ENCODE assay signal across 14 cellular contexts in the genomic region with DNA sequence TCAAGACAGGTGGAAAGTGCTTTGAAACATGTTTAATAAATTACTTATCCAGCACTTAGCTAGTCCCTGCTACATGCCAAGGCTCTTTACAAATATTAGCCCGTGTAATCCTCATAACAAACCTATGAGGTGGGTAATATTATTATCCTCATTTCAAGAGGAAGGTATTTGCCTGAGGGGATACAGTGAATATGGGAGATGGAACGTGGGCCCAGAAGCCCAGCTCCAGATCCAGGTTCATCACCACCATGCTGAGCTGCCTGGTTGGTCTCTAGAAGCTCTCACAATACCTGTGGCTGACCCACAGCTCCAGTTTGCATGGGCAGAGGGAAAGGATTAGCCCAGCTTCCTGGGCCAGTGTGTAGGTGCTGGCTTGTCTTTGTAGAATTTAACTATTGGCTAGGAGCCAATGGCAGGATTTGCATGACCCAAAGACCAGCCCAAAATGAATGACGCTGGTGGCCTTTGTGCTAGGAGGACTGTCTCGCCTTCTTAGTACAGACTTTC.
"Had no signal": no experiment of that assay in that cellular context is flagged by ENCODE, and none has a peak within 500 bp of the region (broad histone marks: within the 10 kb centered on the region; RNA-seq: fewer than 3 reads in every experiment).

No MANE protein-coding gene starts in this region.

- H3K27ac ChIP-seq: cardiac muscle cell, heart left ventricle, testis, uterus had no signal

- DNase-seq: activated CD4-positive, alpha-beta memory T cell treated with anti-CD3 and anti-CD28 coated beads for 36 hours; activated CD4-positive, CD25-positive, alpha-beta regulatory T cell treated with anti-CD3 and anti-CD28 coated beads, Interleukin-2, amount 50 U/mL, for 72 hours; activated T-cell treated with anti-CD3 and anti-CD28 coated beads, Interleukin-2, amount 50 U/mL, for 48 hours; aorta; heart left ventricle; left ventricle myocardium superior; mesendoderm; nephron progenitor cell; stimulated activated CD4-positive, alpha-beta T cell treated with anti-CD3 and anti-CD28 coated beads, Interleukin-4, amount 100 ng/mL, for 1 hour; stimulated activated naive CD8-positive, alpha-beta T cell treated with anti-CD3 and anti-CD28 coated beads, Interleukin-15, amount 100 ng/mL, for 72 hours; T-helper 9 cell; testis; uterus had no signal

- H3K4me3 ChIP-seq: cardiac muscle cell, heart left ventricle, testis, uterus had no signal

- H3K9me3 ChIP-seq: heart left ventricle, testis, uterus had no signal

- H3K4me1 ChIP-seq: heart left ventricle, testis, uterus had no signal

- H3K36me3 ChIP-seq: cardiac muscle cell, heart left ventricle, uterus had no signal

- H3K27me3 ChIP-seq: cardiac muscle cell, heart left ventricle, testis, uterus had no signal

- ATAC-seq: heart left ventricle; left ventricle myocardium superior; stimulated activated naive CD8-positive, alpha-beta T cell treated with anti-CD3 and anti-CD28 coated beads, Interleukin-15, amount 100 ng/mL, for 72 hours had no signal
